In genomic region chr5:91367374-91367773, GRCh38 we compare ENCODE assay signal across 2 cellular contexts.
TF ChIP-seq lines count a peak whose summit lies in the region.

No MANE protein-coding gene starts in this region.

TF ChIP-seq in A549, 52 proteins besides CTCF, POLR2A, EP300 and RAD21 (continued from another document):
- TF ChIP-seq POLR2AphosphoS2 (conservative IDR thresholded peaks at IDR 0.05; ENCODE audit: low read length) (0 out of 2 replicates have a peak, but pooled peaks have one; percentile 28), NR3C1 (IDR thresholded peaks at IDR 0.05) (no peak)

TF ChIP-seq in K562, 482 proteins besides CTCF, POLR2A, EP300 and RAD21 (continued from another document):
- TF ChIP-seq THRB (CRISPR knock-in tag; conservative IDR thresholded peaks at IDR 0.05) (peak; percentile 88), RBM25 (IDR thresholded peaks at IDR 0.05; ENCODE audit: low read depth, low read length, severe bottlenecking) (peak; percentile 59), RCOR1 (IDR thresholded peaks at IDR 0.05; ENCODE audit: borderline replicate concordance in 1 of 2, low read depth in 2 of 2, low read length in 2 of 2) (0 out of 4 replicates have a peak, but pooled peaks of 1 of the 2 experiments have one; percentile 9), MAFG (tag; conservative IDR thresholded peaks at IDR 0.05) (no peak), MYNN (IDR thresholded peaks at IDR 0.05) (0 out of 2 replicates have a peak, but pooled peaks have one; percentile 5), MYNN (CRISPR knock-in tag; IDR thresholded peaks at IDR 0.05) (no peak), POLR2H (tag; IDR thresholded peaks at IDR 0.05; ENCODE audit: low read depth) (peak; percentile 32; the same call in 1 of the 2 replicates), MAX (CRISPR knock-in tag; IDR thresholded peaks at IDR 0.05) (no peak), ZNF696 (CRISPR knock-in tag; conservative IDR thresholded peaks at IDR 0.05) (no peak), GATA2 (CRISPR knock-in tag; IDR thresholded peaks at IDR 0.05) (peak; percentile 52), ZNF121 (CRISPR knock-in tag; conservative IDR thresholded peaks at IDR 0.05) (peak; percentile 96)
